Comparison of ENCODE assay signal across 15 cellular contexts in the genomic region with DNA sequence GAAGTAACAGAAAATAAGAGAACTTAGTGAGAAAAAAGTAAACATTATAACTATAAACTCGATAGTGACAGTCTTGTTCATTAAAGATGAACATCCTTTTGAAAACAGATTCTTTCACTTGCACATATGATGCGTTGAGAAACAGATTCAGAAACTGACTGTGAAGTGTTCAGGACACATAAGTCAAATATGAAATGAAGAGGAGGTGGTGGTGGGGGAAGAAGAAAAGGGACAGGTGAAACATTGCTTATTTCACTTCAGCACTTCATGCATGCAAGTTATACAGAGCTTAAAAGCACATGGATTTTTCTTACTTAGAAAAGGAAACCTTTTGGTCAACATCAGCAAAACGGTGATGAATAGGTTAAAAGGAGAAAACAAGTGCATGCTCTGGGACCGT.
"Had no signal": no experiment of that assay in that cellular context is flagged by ENCODE, and none has a peak within 500 bp of the region (broad histone marks: within the 10 kb centered on the region; RNA-seq: fewer than 3 reads in every experiment).

No MANE protein-coding gene starts in this region.

- H3K36me3 ChIP-seq: esophagus squamous epithelium, left lung, ovary, spleen, tibial artery, uterus had no signal

- DNase-seq: aorta; cortex of kidney; effector CD4-positive, alpha-beta T cell; esophagus squamous epithelium; hippocampal formation; kidney; left lung; mammary epithelial cell; ovary; SIG-M5; spleen; tibial artery; uterus had no signal

- ATAC-seq: left lung, sciatic nerve had no signal

- H3K9me3 Mint-ChIP-seq: T-helper 2 cell treated with Interferon-gamma antibody and Interleukin-4, amounts not matched to agents 5 μg/mL and 100 μg/mL, for 36 hours had no signal

- H3K27me3 ChIP-seq: esophagus squamous epithelium, left lung, ovary, spleen, tibial artery, uterus had no signal

- H3K27ac ChIP-seq: esophagus squamous epithelium, left lung, ovary, tibial artery, uterus had no signal

- H3K4me3 ChIP-seq: esophagus squamous epithelium, left lung, ovary, spleen, tibial artery, uterus had no signal

- H3K4me1 ChIP-seq: esophagus squamous epithelium, left lung, tibial artery, uterus had no signal

- H3K4me3 Mint-ChIP-seq: T-helper 2 cell treated with Interferon-gamma antibody and Interleukin-4, amounts not matched to agents 5 μg/mL and 100 μg/mL, for 36 hours had no signal

- H3K9me3 ChIP-seq: esophagus squamous epithelium, left lung, ovary, spleen, tibial artery, uterus had no signal
